Comparison of ENCODE assay signal across 9 cellular contexts in genomic region chr2:128315122-128315828, GRCh38. TPM values are rescaled to one million over a fixed set of nuclear protein-coding genes. Genes with fewer than 3 reads are reported as not detected.
DNase-seq lines count a peak whose midpoint lies in the region; FAIRE-seq and TF ChIP-seq lines count a peak whose summit lies in the region.
"Had no signal": no experiment of that assay in that cellular context is flagged by ENCODE, and none has a peak within 500 bp of the region (broad histone marks: within the 10 kb centered on the region; RNA-seq: fewer than 3 reads in every experiment).

No MANE protein-coding gene starts in this region.

- H3K4me1 Mint-ChIP-seq in endothelial cell (ENCODE audit: unreplicated experiment): peaks cover 19% of the 10 kb centered on the region

- no peaks in the 10 kb centered on the region for H3K4me1 ChIP-seq in BE2C

- H3K36me3 ChIP-seq in BE2C (no peaks in the 10 kb centered on the region), H7 (replicated peaks; ENCODE audit: control insufficient read depth, insufficient read depth, low read length) (peaks cover 2% of the 10 kb centered on the region), bronchial epithelial cell (ENCODE audit: control insufficient read depth, insufficient read depth, low read length) (peaks cover 5% of the 10 kb centered on the region)

- DNase-seq in BE2C (no peak), H7 (peak; percentile 80), bronchial epithelial cell (ENCODE audit: low read depth) (no peak), mucosa of gallbladder (ENCODE audit: low spot score) (peak; percentile 9), HTR-8/SVneo (ENCODE audit: insufficient read length, low spot score) (no peak), AML-193 (lab: John Stamatoyannopoulos, UW) (no peak), endothelial cell (ENCODE audit: low spot score) (no peak), Kasumi-1 (lab: John Stamatoyannopoulos, UW) (no peak)
- DNase-seq: NCI-H446 treated with DMSO at 0.1 percent for 48 hours had no signal

- peak; percentile 50 for FAIRE-seq in bronchial epithelial cell (lab: Jason Lieb, UNC)
- FAIRE-seq in HTR-8/SVneo (lab: Jason Lieb, UNC): no peak

- peaks cover 17% of the 10 kb centered on the region for H3K27me3 Mint-ChIP-seq in endothelial cell (ENCODE audit: unreplicated experiment)

- H3K27ac Mint-ChIP-seq in endothelial cell (ENCODE audit: unreplicated experiment): no peak overlapping the region

- TF ChIP-seq CTCF in BE2C (IDR thresholded peaks at IDR 0.05; ENCODE audit: low read depth, low read length) (no peak), bronchial epithelial cell (IDR thresholded peaks at IDR 0.05; ENCODE audit: insufficient read depth, low read length, severe bottlenecking) (no peak), endothelial cell (IDR thresholded peaks at IDR 0.05; ENCODE audit: unreplicated experiment) (no peak)

- no peak overlapping the region for H3K4me3 Mint-ChIP-seq in endothelial cell (ENCODE audit: unreplicated experiment)

- H3K27me3 ChIP-seq in BE2C (no peaks in the 10 kb centered on the region), H7 (ENCODE audit: control insufficient read depth, insufficient read depth, low read length) (peaks cover 8% of the 10 kb centered on the region), bronchial epithelial cell (ENCODE audit: control insufficient read depth, insufficient read depth, low read length) (no peaks in the 10 kb centered on the region)

- H3K9me3 Mint-ChIP-seq in endothelial cell (ENCODE audit: unreplicated experiment): no peaks in the 10 kb centered on the region

- H3K4me3 ChIP-seq in BE2C (ENCODE audit: low read depth, low read length) (peak overlapping the region; percentile 8; the same call in 1 of the 2 replicates), H7 (ENCODE audit: insufficient read depth, low read depth, low read length) (no peak overlapping the region), bronchial epithelial cell (ENCODE audit: low read depth, low read length) (no peak overlapping the region)

- H3K9me3 ChIP-seq in BE2C: no peaks in the 10 kb centered on the region

- H3K36me3 Mint-ChIP-seq in endothelial cell (ENCODE audit: low read depth, unreplicated experiment): peaks cover 12% of the 10 kb centered on the region

RNA-seq across cellular contexts. Expression of gene HS6ST1, which starts 3.4 kb away (rescaled TPM):
- polyA plus RNA-seq in BE2C (2012; ENCODE audit: insufficient read depth, insufficient read length, low read depth): 35.2 TPM
- 76.3 and 102 TPM in 2 replicates for total RNA-seq in H7 (2014; rRNA removed; shearing (Covaris generic))
- total RNA-seq in bronchial epithelial cell (19.2 and 21.3 TPM in 2 replicates), mucosa of gallbladder (90.1 TPM), endothelial cell (ENCODE audit: unreplicated experiment) (23.3 TPM)

Comparison
In these comparisons a context has a peak if more than half of its experiments do, and no peak if none do; other contexts are left out.
1. DNase-seq: peak in H7 (single experiment) and mucosa of gallbladder (single experiment); none in BE2C (single experiment), bronchial epithelial cell (single experiment), HTR-8/SVneo (single experiment), AML-193 (0 of 2), endothelial cell (single experiment) and Kasumi-1 (0 of 2).